In the genomic region with DNA sequence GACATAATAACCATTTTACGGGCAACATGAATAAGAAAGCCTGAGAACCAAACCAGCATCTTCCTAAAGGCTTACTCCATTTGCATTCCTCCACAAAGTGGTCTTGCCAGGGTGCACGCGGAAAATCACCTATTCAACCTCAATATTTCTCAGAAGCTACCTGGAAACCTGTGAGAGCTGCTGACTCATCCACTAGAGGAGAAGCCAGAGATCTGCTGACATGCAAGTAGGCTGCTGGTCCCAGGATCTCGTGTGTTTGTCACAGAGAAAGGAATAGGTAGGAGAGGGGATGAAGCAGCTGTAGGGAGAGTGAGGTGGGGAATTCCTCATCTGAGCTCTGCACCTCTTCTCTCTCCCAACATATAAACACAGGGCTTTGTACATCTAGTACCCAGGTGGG, we compare ENCODE assay signal across 25 cellular contexts.
"Had no signal": no experiment of that assay in that cellular context is flagged by ENCODE, and none has a peak within 500 bp of the region (broad histone marks: within the 10 kb centered on the region; RNA-seq: fewer than 3 reads in every experiment).

No MANE protein-coding gene starts in this region.

- H3K27ac Mint-ChIP-seq: immature natural killer cell; naive thymus-derived CD4-positive, alpha-beta T cell; natural killer cell treated with Interleukin-12 subunit alpha and Interleukin-12 subunit beta and Interleukin-15 and Interleukin-18, amount 100 ng/mL, for 72 hours; progenitor cell of endocrine pancreas; stimulated activated memory B cell treated with anti-CD40 and anti-IgM and Interleukin-4, amounts not matched to agents 10 μg/mL and 1 μg/mL and 100 μg/mL, for 72 hours; stimulated activated naive CD8-positive, alpha-beta T cell treated with anti-CD3 and anti-CD28 coated beads, Interleukin-15, amount 100 ng/mL, for 72 hours; type B pancreatic cell had no signal

- H3K27me3 ChIP-seq: left lung, ovary, right atrium auricular region, right lobe of liver, tibial nerve, uterus had no signal

- H3K9me3 ChIP-seq: left lung, lower lobe of right lung, mucosa of descending colon, ovary, right atrium auricular region, right lobe of liver, tibial nerve, uterus had no signal

- H3K9me3 Mint-ChIP-seq: naive thymus-derived CD4-positive, alpha-beta T cell; natural killer cell treated with Interleukin-12 subunit alpha and Interleukin-12 subunit beta and Interleukin-15 and Interleukin-18, amount 100 ng/mL, for 72 hours; stimulated activated memory B cell treated with anti-CD40 and anti-IgM and Interleukin-4, amounts not matched to agents 10 μg/mL and 1 μg/mL and 100 μg/mL, for 72 hours; stimulated activated naive CD8-positive, alpha-beta T cell treated with anti-CD3 and anti-CD28 coated beads, Interleukin-15, amount 100 ng/mL, for 72 hours; type B pancreatic cell had no signal

- H3K4me1 ChIP-seq: left lung, lower lobe of right lung, right atrium auricular region, right lobe of liver, tibial nerve, uterus had no signal

- H3K27me3 Mint-ChIP-seq: natural killer cell treated with Interleukin-12 subunit alpha and Interleukin-12 subunit beta and Interleukin-15 and Interleukin-18, amount 100 ng/mL, for 72 hours; progenitor cell of endocrine pancreas; stimulated activated memory B cell treated with anti-CD40 and anti-IgM and Interleukin-4, amounts not matched to agents 10 μg/mL and 1 μg/mL and 100 μg/mL, for 72 hours; type B pancreatic cell had no signal

- H3K4me3 ChIP-seq: left lung, lower lobe of right lung, mucosa of descending colon, ovary, right atrium auricular region, right lobe of liver, smooth muscle cell, tibial nerve, uterus had no signal

- H3K4me1 Mint-ChIP-seq: immature natural killer cell; naive thymus-derived CD4-positive, alpha-beta T cell; stimulated activated memory B cell treated with anti-CD40 and anti-IgM and Interleukin-4, amounts not matched to agents 10 μg/mL and 1 μg/mL and 100 μg/mL, for 72 hours; stimulated activated naive CD8-positive, alpha-beta T cell treated with anti-CD3 and anti-CD28 coated beads, Interleukin-15, amount 100 ng/mL, for 72 hours had no signal

- H3K4me3 Mint-ChIP-seq: immature natural killer cell; naive thymus-derived CD4-positive, alpha-beta T cell; natural killer cell treated with Interleukin-12 subunit alpha and Interleukin-12 subunit beta and Interleukin-15 and Interleukin-18, amount 100 ng/mL, for 72 hours; stimulated activated memory B cell treated with anti-CD40 and anti-IgM and Interleukin-4, amounts not matched to agents 10 μg/mL and 1 μg/mL and 100 μg/mL, for 72 hours; stimulated activated naive CD8-positive, alpha-beta T cell treated with anti-CD3 and anti-CD28 coated beads, Interleukin-15, amount 100 ng/mL, for 72 hours; type B pancreatic cell had no signal

- H3K27ac ChIP-seq: left lung, lower lobe of right lung, ovary, right atrium auricular region, right lobe of liver, tibial nerve, uterus had no signal

- H3K36me3 Mint-ChIP-seq: immature natural killer cell; naive thymus-derived CD4-positive, alpha-beta T cell; natural killer cell treated with Interleukin-12 subunit alpha and Interleukin-12 subunit beta and Interleukin-15 and Interleukin-18, amount 100 ng/mL, for 72 hours; stimulated activated memory B cell treated with anti-CD40 and anti-IgM and Interleukin-4, amounts not matched to agents 10 μg/mL and 1 μg/mL and 100 μg/mL, for 72 hours; type B pancreatic cell had no signal

- ATAC-seq: left cardiac atrium; left lung; lower lobe of right lung; mucosa of descending colon; naive thymus-derived CD4-positive, alpha-beta T cell; natural killer cell treated with Interleukin-12 subunit alpha and Interleukin-12 subunit beta and Interleukin-15 and Interleukin-18, amount 100 ng/mL, for 72 hours; stimulated activated memory B cell treated with anti-CD40 and anti-IgM and Interleukin-4, amounts not matched to agents 10 μg/mL and 1 μg/mL and 100 μg/mL, for 72 hours; stimulated activated naive CD8-positive, alpha-beta T cell treated with anti-CD3 and anti-CD28 coated beads, Interleukin-15, amount 100 ng/mL, for 72 hours had no signal

- H3K36me3 ChIP-seq: left lung, lower lobe of right lung, ovary, right atrium auricular region, right lobe of liver, tibial nerve, uterus had no signal

- H3K4me2 ChIP-seq: smooth muscle cell had no signal

- DNase-seq: hippocampal formation; immature natural killer cell; left cardiac atrium; left lung; lower lobe of right lung; midbrain; mucosa of descending colon; naive thymus-derived CD4-positive, alpha-beta T cell; ovary; right lobe of liver; stimulated activated CD4-positive, alpha-beta T cell treated with anti-CD3 and anti-CD28 coated beads, Interleukin-1b, Interleukin-23, amount 100 ng/mL, for 48 hours; stimulated activated CD4-positive, alpha-beta T cell treated with anti-CD3 and anti-CD28 coated beads, Interleukin-2, amount 100 ng/mL, for 48 hours; stimulated activated CD4-positive, alpha-beta T cell treated with anti-CD3 and anti-CD28 coated beads, Interleukin-4, amount 100 ng/mL, for 4 hours; stimulated activated CD8-positive, alpha-beta memory T cell treated with anti-CD3 and anti-CD28 coated beads, Interleukin-4, amount 100 ng/mL, for 48 hours; stimulated activated naive CD4-positive, alpha-beta T cell treated with Interleukin-2 at 50 U/mL for 16 hours; stimulated activated naive CD8-positive, alpha-beta T cell treated with anti-CD3 and anti-CD28 coated beads, Interleukin-15, amount 100 ng/mL, for 72 hours; substantia nigra; uterus had no signal
